Comparison of ENCODE assay signal across 1 cellular context in genomic region chr19:34480971-34481821, GRCh38.
TF ChIP-seq lines count a peak whose summit lies in the region.

Gene WTIP, plus strand, starts transcription at chr19:34481758. Its CDS starts 217 bp downstream, at chr19:34481975.

TF ChIP-seq in SK-N-SH, 30 proteins besides CTCF, POLR2A, EP300 and RAD21 (continued from another document):
- TF ChIP-seq USF2 (IDR thresholded peaks at IDR 0.05; ENCODE audit: borderline replicate concordance, low read depth, low read length): no peak
- TF ChIP-seq GABPA (IDR thresholded peaks at IDR 0.05; ENCODE audit: low read depth): no peak
- TF ChIP-seq TCF12 (IDR thresholded peaks at IDR 0.05): no peak
- no peak for TF ChIP-seq REST (IDR thresholded peaks at IDR 0.05; ENCODE audit: low read depth, low read length)
- TF ChIP-seq NRF1 (IDR thresholded peaks at IDR 0.05; ENCODE audit: low read depth, low read length): no peak
- no peak for TF ChIP-seq IRF3 (IDR thresholded peaks at IDR 0.05; ENCODE audit: low read depth, low read length)
- no peak for TF ChIP-seq JUND (IDR thresholded peaks at IDR 0.05)
- no peak for TF ChIP-seq EZH2phosphoT487 (IDR thresholded peaks at IDR 0.05; ENCODE audit: borderline replicate concordance, low read depth)
- TF ChIP-seq MEF2A (IDR thresholded peaks at IDR 0.05; ENCODE audit: borderline replicate concordance, low read depth): no peak
- TF ChIP-seq MXI1 (IDR thresholded peaks at IDR 0.05; ENCODE audit: low read depth, low read length): no peak
- peak; percentile 76; the same call in 1 of the 2 replicates for TF ChIP-seq SIN3A (IDR thresholded peaks at IDR 0.05; ENCODE audit: borderline replicate concordance, low read depth, low read length)
